In genomic region chr1:77942400-77943140, GRCh38 we compare ENCODE assay signal across 1 cellular context.
TF ChIP-seq lines count a peak whose summit lies in the region.

No MANE protein-coding gene starts in this region.

TF ChIP-seq in GM12878, 131 proteins besides CTCF, POLR2A, EP300 and RAD21:
- TF ChIP-seq SREBF1 (IDR thresholded peaks at IDR 0.05; ENCODE audit: low read length) (no peak), POLR2AphosphoS5 (IDR thresholded peaks at IDR 0.05; ENCODE audit: low read length) (peak; percentile 47; the same call in 1 of the 2 replicates)
